ENCODE assay signal across 1 cellular context in genomic region chr19:47228937-47229673, GRCh38.
TF ChIP-seq lines count a peak whose summit lies in the region.

No MANE protein-coding gene starts in this region.

TF ChIP-seq in K562, 482 proteins besides CTCF, POLR2A, EP300 and RAD21 (continued from another document and continues in another):
- TF ChIP-seq ZBTB40 (IDR thresholded peaks at IDR 0.05) = 0 out of 2 replicates have a peak, but pooled peaks have one; percentile 12
- no peak for TF ChIP-seq ZBTB40 (CRISPR knock-in tag; IDR thresholded peaks at IDR 0.05)
- TF ChIP-seq SIN3A (IDR thresholded peaks at IDR 0.05; ENCODE audit: borderline replicate concordance in 2 of 2, control insufficient read depth in 1 of 2, low read depth in 2 of 2, low read length in 2 of 2) = peak in 1 of 2 experiments; percentile 27; a peak in 1 of 4 replicates
- 0 out of 2 replicates have a peak, but pooled peaks have one; percentile 56 for TF ChIP-seq HDAC6 (IDR thresholded peaks at IDR 0.05; ENCODE audit: low read depth, low read length)
- TF ChIP-seq ZFP91 (CRISPR knock-in tag; IDR thresholded peaks at IDR 0.05) = no peak
- TF ChIP-seq, protein P1, sequence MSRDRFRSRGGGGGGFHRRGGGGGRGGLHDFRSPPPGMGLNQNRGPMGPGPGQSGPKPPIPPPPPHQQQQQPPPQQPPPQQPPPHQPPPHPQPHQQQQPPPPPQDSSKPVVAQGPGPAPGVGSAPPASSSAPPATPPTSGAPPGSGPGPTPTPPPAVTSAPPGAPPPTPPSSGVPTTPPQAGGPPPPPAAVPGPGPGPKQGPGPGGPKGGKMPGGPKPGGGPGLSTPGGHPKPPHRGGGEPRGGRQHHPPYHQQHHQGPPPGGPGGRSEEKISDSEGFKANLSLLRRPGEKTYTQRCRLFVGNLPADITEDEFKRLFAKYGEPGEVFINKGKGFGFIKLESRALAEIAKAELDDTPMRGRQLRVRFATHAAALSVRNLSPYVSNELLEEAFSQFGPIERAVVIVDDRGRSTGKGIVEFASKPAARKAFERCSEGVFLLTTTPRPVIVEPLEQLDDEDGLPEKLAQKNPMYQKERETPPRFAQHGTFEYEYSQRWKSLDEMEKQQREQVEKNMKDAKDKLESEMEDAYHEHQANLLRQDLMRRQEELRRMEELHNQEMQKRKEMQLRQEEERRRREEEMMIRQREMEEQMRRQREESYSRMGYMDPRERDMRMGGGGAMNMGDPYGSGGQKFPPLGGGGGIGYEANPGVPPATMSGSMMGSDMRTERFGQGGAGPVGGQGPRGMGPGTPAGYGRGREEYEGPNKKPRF (IDR thresholded peaks at IDR 0.05; ENCODE audit: low read depth, low read length) = no peak
- no peak for TF ChIP-seq KDM5B (IDR thresholded peaks at IDR 0.05; ENCODE audit: insufficient replicate concordance, low read depth, low read length)
- TF ChIP-seq CHD4 (IDR thresholded peaks at IDR 0.05; ENCODE audit: insufficient read depth, insufficient replicate concordance, low read depth, low read length, poor library complexity, severe bottlenecking) = no peak
- TF ChIP-seq ZNF583 (CRISPR knock-in tag; IDR thresholded peaks at IDR 0.05) = no peak
- TF ChIP-seq EP400 (IDR thresholded peaks at IDR 0.05) = peak; percentile 28
- no peak; the same call in 1 of the 2 replicates for TF ChIP-seq CREB3L1 (IDR thresholded peaks at IDR 0.05; ENCODE audit: borderline replicate concordance, low read depth)
- TF ChIP-seq RERE (CRISPR knock-in tag; IDR thresholded peaks at IDR 0.05; ENCODE audit: borderline replicate concordance) = no peak
- TF ChIP-seq HSF4 (CRISPR knock-in tag; IDR thresholded peaks at IDR 0.05; ENCODE audit: borderline replicate concordance) = no peak
- TF ChIP-seq TCF15 (CRISPR knock-in tag; IDR thresholded peaks at IDR 0.05) = no peak
- TF ChIP-seq PHB2 (IDR thresholded peaks at IDR 0.05; ENCODE audit: low read depth) = peak; percentile 11; the same call in 1 of the 2 replicates
- 0 out of 2 replicates have a peak, but pooled peaks have one; percentile 48 for TF ChIP-seq TAL1 (IDR thresholded peaks at IDR 0.05)
- TF ChIP-seq KAT7 (CRISPR knock-in tag; IDR thresholded peaks at IDR 0.05; ENCODE audit: borderline replicate concordance) = no peak
- TF ChIP-seq MBD1 (CRISPR knock-in tag; IDR thresholded peaks at IDR 0.05) = no peak
- peak; percentile 46; the same call in 1 of the 2 replicates for TF ChIP-seq SUPT5H (IDR thresholded peaks at IDR 0.05)
- no peak for TF ChIP-seq CGGBP1 (CRISPR knock-in tag; IDR thresholded peaks at IDR 0.05)
- TF ChIP-seq, protein P2, sequence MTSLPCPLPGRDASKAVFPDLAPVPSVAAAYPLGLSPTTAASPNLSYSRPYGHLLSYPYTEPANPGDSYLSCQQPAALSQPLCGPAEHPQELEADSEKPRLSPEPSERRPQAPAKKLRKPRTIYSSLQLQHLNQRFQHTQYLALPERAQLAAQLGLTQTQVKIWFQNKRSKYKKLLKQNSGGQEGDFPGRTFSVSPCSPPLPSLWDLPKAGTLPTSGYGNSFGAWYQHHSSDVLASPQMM (CRISPR knock-in tag; IDR thresholded peaks at IDR 0.05) = no peak
- TF ChIP-seq RCOR1 (IDR thresholded peaks at IDR 0.05; ENCODE audit: borderline replicate concordance in 1 of 2, low read depth in 2 of 2, low read length in 2 of 2) = no peak
- no peak for TF ChIP-seq ZNF398 (CRISPR knock-in tag; IDR thresholded peaks at IDR 0.05)
- no peak for TF ChIP-seq KLF6 (CRISPR knock-in tag; IDR thresholded peaks at IDR 0.05; ENCODE audit: borderline replicate concordance)
- no peak for TF ChIP-seq FOS (IDR thresholded peaks at IDR 0.05; ENCODE audit: extremely low read depth, insufficient read length)
- peak in 1 of 2 experiments; percentile 8; a peak in 1 of 4 replicates for TF ChIP-seq FOXA3 (CRISPR knock-in tag; conservative IDR thresholded peaks at IDR 0.05 in 1 of 2, IDR thresholded peaks at IDR 0.05 in 1 of 2)
